Comparison of ENCODE assay signal across 1 cellular context in genomic region chr6:168240147-168240546, GRCh38.
TF ChIP-seq lines count a peak whose summit lies in the region.

No MANE protein-coding gene starts in this region.

TF ChIP-seq in HepG2, 621 proteins besides CTCF, POLR2A, EP300 and RAD21 (continued from another document):
- TF ChIP-seq PAXIP1 (CRISPR knock-in tag; conservative IDR thresholded peaks at IDR 0.05) (0 out of 2 replicates have a peak, but pooled peaks have one; percentile 15), ELF3 (CRISPR knock-in tag; IDR thresholded peaks at IDR 0.05) (0 out of 2 replicates have a peak, but pooled peaks have one; percentile 17), AHR (CRISPR knock-in tag; IDR thresholded peaks at IDR 0.05) (no peak)
